In genomic region chr6:87914637-87915395, GRCh38 we compare ENCODE assay signal across 12 cellular contexts.
DNase-seq lines count a peak whose midpoint lies in the region; ATAC-seq, FAIRE-seq and TF ChIP-seq lines count a peak whose summit lies in the region.
"Had no signal": no experiment of that assay in that cellular context is flagged by ENCODE, and none has a peak within 500 bp of the region (broad histone marks: within the 10 kb centered on the region; RNA-seq: fewer than 3 reads in every experiment).

No MANE protein-coding gene starts in this region.

- ATAC-seq in GM21447 (IDR thresholded peaks at IDR 0.05; ENCODE audit: unreplicated experiment): peak; percentile 88
- ATAC-seq in GM12878: peak; percentile 39; the same call in 2 of the 3 replicates
- ATAC-seq in HG03342 (IDR thresholded peaks at IDR 0.05; ENCODE audit: unreplicated experiment): no peak
- no peak for ATAC-seq in left cardiac atrium
- ATAC-seq: left lobe of liver, pancreas had no signal

- POLR2A ChIA-PET in GM12878 (lab: Charles Lee): interaction anchor here (5.4 kb wide), 1 partner anchor 9 kb away, joined by 28 read pairs; no protein-coding TSS in a partner anchor

- no peaks in the 10 kb centered on the region for H3K79me2 ChIP-seq in GM12878 (ENCODE audit: control insufficient read depth, insufficient read depth, low read length)

- no peak for TF ChIP-seq POLR2A in GM12878 (IDR thresholded peaks at IDR 0.05; ENCODE audit: low read depth, low read length)

- no peak overlapping the region for H3K4me2 ChIP-seq in GM12878 (ENCODE audit: control insufficient read depth, insufficient read depth)

- CTCF ChIA-PET in GM12878 (lab: Yijun Ruan, JAX): interaction anchor here (3.4 kb wide), 1 partner anchor 7 kb away, joined by 25 read pairs; no protein-coding TSS in a partner anchor

- intact Hi-C loops in GM12878 (cut with micrococcal nuclease; ENCODE audit: unreplicated experiment) (no loop called here), left cardiac atrium (cut with DNase I) (no loop called here)

- no TSS peak for BruUV-seq in GM12878 (replicated peaks; lab: Mats Ljungman, UMichigan)

- TF ChIP-seq CTCF in AG10803 (conservative IDR thresholded peaks at IDR 0.05; ENCODE audit: low read length) (no peak), GM12878 (IDR thresholded peaks at IDR 0.05 in 2 of 3, conservative IDR thresholded peaks at IDR 0.05 in 1 of 3; ENCODE audit: control insufficient read depth in 2 of 3, extremely low read depth in 1 of 3, insufficient read depth in 1 of 3, low read depth in 3 of 3, low read length in 3 of 3) (no peak), right atrium auricular region (IDR thresholded peaks at IDR 0.05) (no peak)

- H3K36me3 ChIP-seq in GM12878 (ENCODE audit: control insufficient read depth in 2 of 2, insufficient read depth in 2 of 2, low read length in 1 of 2) (no peaks in the 10 kb centered on the region), right atrium auricular region (no peaks in the 10 kb centered on the region)
- H3K36me3 ChIP-seq: pancreas had no signal

- no peak for FAIRE-seq in GM12878 (lab: Jason Lieb, UNC)
- FAIRE-seq: pancreas had no signal

- no peaks in the 10 kb centered on the region for H3K27me3 ChIP-seq in GM12878 (replicated peaks in 1 of 2; ENCODE audit: control insufficient read depth in 2 of 2, insufficient read depth in 2 of 2, low read length in 1 of 2)
- no peaks in the 10 kb centered on the region for H3K27me3 ChIP-seq in right atrium auricular region
- H3K27me3 ChIP-seq: pancreas had no signal

- H3K4me3 ChIP-seq in AG10803 (ENCODE audit: low read length): no peak overlapping the region
- H3K4me3 ChIP-seq in Jurkat, Clone E6-1 (ENCODE audit: low read length): no peak overlapping the region
- H3K4me3 ChIP-seq in GM12878: no peak overlapping the region
- no peak overlapping the region for H3K4me3 ChIP-seq in right atrium auricular region
- H3K4me3 ChIP-seq: pancreas had no signal

- 100% methylated on average over 4 of the region's 4 CpGs for WGBS in GM12878 (ENCODE audit: insufficient coverage, insufficient replicate concordance, low lambda C conversion rate, missing lambda C conversion rate)

- RAD21 ChIA-PET in GM12878 (lab: Charles Lee; ENCODE audit: unreplicated experiment): interaction anchor here (1.6 to 3.9 kb wide), 2 partner anchors 10 to 15 kb away, joined by 4 to 11 read pairs; no protein-coding TSS in a partner anchor

- in situ Hi-C loops in GM12878 (cut with MboI): no loop called here

- H3K9me3 ChIP-seq in GM12878 (replicated peaks; ENCODE audit: control insufficient read depth, insufficient read depth, low read length) (peaks cover 4% of the 10 kb centered on the region; the same call in 2 of the 3 replicates), right atrium auricular region (peaks cover 0 to 4% of the 10 kb centered on the region in 2 donors)
- H3K9me3 ChIP-seq: pancreas had no signal

- no peaks in the 10 kb centered on the region for H4K20me1 ChIP-seq in GM12878 (ENCODE audit: control insufficient read depth, insufficient read depth)

- H3K27ac ChIP-seq in GM12878 (ENCODE audit: control insufficient read depth, insufficient read depth) (no peak overlapping the region), right atrium auricular region (no peak overlapping the region)
- H3K27ac ChIP-seq: pancreas had no signal

- SMC1A ChIA-PET in GM12878 (lab: Charles Lee; ENCODE audit: uncharacterized antibody, unreplicated experiment): interaction anchor here (0.6 to 10.9 kb wide), 6 partner anchors 8 to 250 kb away, joined by 3 to 203 read pairs (median 3); no protein-coding TSS in a partner anchor

- no peak overlapping the region for H3K9ac ChIP-seq in GM12878 (ENCODE audit: control insufficient read depth, insufficient read depth, low read length)

- TF ChIP-seq RAD21 in GM12878 (IDR thresholded peaks at IDR 0.05; ENCODE audit: insufficient read depth, low read depth, low read length): no peak

- H2AFZ ChIP-seq in GM12878 (ENCODE audit: control insufficient read depth, low read depth, low read length): no peak overlapping the region

- DNase-seq in AG10803 (ENCODE audit: low read depth): peak; percentile 23
- peak; percentile 35 for DNase-seq in Jurkat, Clone E6-1 (ENCODE audit: low read depth, low spot score)
- DNase-seq in GM12878 (ENCODE audit: low read depth, low spot score): no peak
- DNase-seq in left cardiac atrium: no peak
- DNase-seq in NK-92 treated with Interleukin-12 subunit alpha and Interleukin-12 subunit beta, amount 100 ng/mL, for 24 hours (lab: John Stamatoyannopoulos, UW): no peak
- no peak for DNase-seq in right atrium auricular region (ENCODE audit: low spot score)
- DNase-seq: activated naive CD4-positive, alpha-beta T cell treated with anti-CD3 and anti-CD28 coated beads, Interleukin-2, amount 10 ng/mL, durations not matched to agents 7 days and 5 days; pancreas; Right ventricle myocardium superior had no signal

- no peak for TF ChIP-seq EP300 in GM12878 (IDR thresholded peaks at IDR 0.05; ENCODE audit: borderline replicate concordance in 1 of 2, control insufficient read depth in 1 of 2, low read depth in 2 of 2, low read length in 2 of 2)

- H3K4me1 ChIP-seq in GM12878 (ENCODE audit: control insufficient read depth, insufficient read depth, low read length) (peaks cover 3% of the 10 kb centered on the region; the same call in 1 of the 2 replicates), right atrium auricular region (no peaks in the 10 kb centered on the region)
- H3K4me1 ChIP-seq: pancreas had no signal

TF ChIP-seq in GM12878, 131 proteins besides CTCF, POLR2A, EP300 and RAD21:
- no peak for TF ChIP-seq IRF3 (IDR thresholded peaks at IDR 0.05)
- peak; percentile 52 to 65; a peak in 3 of 4 replicates for TF ChIP-seq SRF (IDR thresholded peaks at IDR 0.05; ENCODE audit: low read depth in 2 of 2, low read length in 2 of 2)

Comparison
In these comparisons a context has a peak if more than half of its experiments do, and no peak if none do; other contexts are left out.
1. DNase-seq: peak in AG10803 (single experiment) and Jurkat, Clone E6-1 (single experiment); none in GM12878 (single experiment), left cardiac atrium (single experiment), NK-92 treated with Interleukin-12 subunit alpha and Interleukin-12 subunit beta, amount 100 ng/mL, for 24 hours (single experiment) and right atrium auricular region (single experiment).
2. ATAC-seq: peak in GM21447 (single experiment) and GM12878 (single experiment); none in HG03342 (single experiment) and left cardiac atrium (0 of 2).